ENCODE assay signal across 8 cellular contexts in the genomic region with DNA sequence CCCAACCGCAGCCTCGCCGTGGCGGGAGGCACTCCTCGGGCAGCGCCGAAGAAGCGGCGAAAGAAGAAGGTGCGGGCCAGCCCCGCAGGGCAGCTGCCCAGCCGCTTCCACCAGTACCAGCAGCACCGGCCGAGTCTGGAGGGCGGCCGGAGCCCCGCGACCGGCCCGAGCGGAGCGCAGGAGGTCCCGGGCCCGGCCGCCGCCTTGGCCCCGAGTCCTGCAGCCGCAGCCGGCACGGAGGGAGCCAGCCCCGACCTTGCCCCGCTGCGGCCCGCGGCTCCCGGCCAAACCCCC. TPM values are rescaled to one million over a fixed set of nuclear protein-coding genes. Genes with fewer than 3 reads are reported as not detected.
DNase-seq lines count a peak whose midpoint lies in the region; ATAC-seq and TF ChIP-seq lines count a peak whose summit lies in the region.

No MANE protein-coding gene starts in this region.

- peaks cover 19 to 45% (median 41%) of the 10 kb centered on the region in 4 donors for H3K4me1 Mint-ChIP-seq in naive thymus-derived CD8-positive, alpha-beta T cell

- no peak for TF ChIP-seq CTCF in dorsolateral prefrontal cortex (IDR thresholded peaks at IDR 0.05 in 54 of 56, conservative IDR thresholded peaks at IDR 0.05 in 2 of 56; ENCODE audit: low read depth in 1 of 56, partially characterized antibody in 56 of 56)

- peak; percentile 6 for ATAC-seq in GM21619 (IDR thresholded peaks at IDR 0.05; ENCODE audit: unreplicated experiment)
- ATAC-seq in naive thymus-derived CD8-positive, alpha-beta T cell = peak in 1 of 2 donors; percentile 2

- peaks cover 10 to 38% (median 24%) of the 10 kb centered on the region in 10 experiments; a peak in 19 of 20 replicates for H3K4me1 ChIP-seq in BLaER1 treated with 17β-estradiol and CSF1 and Interleukin-3, amounts not matched to agents 10 nM and 100 nM

- H3K9me3 ChIP-seq in BLaER1 treated with 17β-estradiol and CSF1 and Interleukin-3, amounts not matched to agents 10 nM and 100 nM (replicated peaks in 1 of 11) = no peaks in the 10 kb centered on the region

- POLR2A ChIA-PET in naive thymus-derived CD8-positive, alpha-beta T cell (lab: Charles Lee) = interaction anchor here (0.6 to 6.0 kb wide), 22 partner anchors 9 to 1673 kb away, joined by 3 to 105 read pairs (median 6); a partner anchor contains a TSS

- peaks cover 17 to 43% (median 36%) of the 10 kb centered on the region in 3 donors for H3K36me3 Mint-ChIP-seq in naive thymus-derived CD8-positive, alpha-beta T cell

- peaks cover 15 to 39% (median 34%) of the 10 kb centered on the region in 11 experiments for H3K36me3 ChIP-seq in BLaER1 treated with 17β-estradiol and CSF1 and Interleukin-3, amounts not matched to agents 10 nM and 100 nM

- no peaks in the 10 kb centered on the region for H3K27me3 Mint-ChIP-seq in naive thymus-derived CD8-positive, alpha-beta T cell

- peak overlapping the region; percentile 82 to 96 (median 89) for H3K4me3 ChIP-seq in BLaER1 treated with 17β-estradiol and CSF1 and Interleukin-3, amounts not matched to agents 10 nM and 100 nM
- H3K4me3 ChIP-seq in dorsolateral prefrontal cortex = peak overlapping the region; percentile 47 to 100 (median 96)

- H3K27ac ChIP-seq in BLaER1 treated with 17β-estradiol and CSF1 and Interleukin-3, amounts not matched to agents 10 nM and 100 nM = peak overlapping the region; percentile 92 to 99 (median 99)
- peak overlapping the region; percentile 90 to 100 (median 100) for H3K27ac ChIP-seq in dorsolateral prefrontal cortex

- H3K9ac ChIP-seq in BLaER1 treated with 17β-estradiol and CSF1 and Interleukin-3, amounts not matched to agents 10 nM and 100 nM = peak overlapping the region; percentile 96 to 100 (median 99)

- no peaks in the 10 kb centered on the region for H3K27me3 ChIP-seq in BLaER1 treated with 17β-estradiol and CSF1 and Interleukin-3, amounts not matched to agents 10 nM and 100 nM
- H3K27me3 ChIP-seq in dorsolateral prefrontal cortex = no peaks in the 10 kb centered on the region

- peak overlapping the region; percentile 94 to 100 (median 98) for H3K27ac Mint-ChIP-seq in naive thymus-derived CD8-positive, alpha-beta T cell

- H3K4me2 ChIP-seq in BLaER1 treated with 17β-estradiol and CSF1 and Interleukin-3, amounts not matched to agents 10 nM and 100 nM = peak overlapping the region in 7 of 11 experiments; percentile 15 to 61 (median 46); a peak in 8 of 22 replicates

- intact Hi-C loops in dorsolateral prefrontal cortex (cut with DNase I) = loop anchor here (2.0 to 5.0 kb wide), 7 partner anchors 36 to 1379 kb away; a partner anchor contains a TSS

- H4K20me1 ChIP-seq in BLaER1 treated with 17β-estradiol and CSF1 and Interleukin-3, amounts not matched to agents 10 nM and 100 nM = peaks cover 40 to 45% (median 44%) of the 10 kb centered on the region in 11 experiments

- no peaks in the 10 kb centered on the region for H3K9me3 Mint-ChIP-seq in naive thymus-derived CD8-positive, alpha-beta T cell

- peak overlapping the region; percentile 88 to 99 (median 98) for H3K4me3 Mint-ChIP-seq in naive thymus-derived CD8-positive, alpha-beta T cell

- DNase-seq in NCI-H774 (lab: John Stamatoyannopoulos, UW) (peak; percentile 58), dorsolateral prefrontal cortex (no peak), HPDE6-E6E7 (ENCODE audit: extremely low spot score) (no peak)
- peak in 2 of 10 donors; percentile 30 to 56 for DNase-seq in naive thymus-derived CD8-positive, alpha-beta T cell
- no peak for DNase-seq in stimulated activated CD4-positive, alpha-beta T cell treated with anti-CD3 and anti-CD28 coated beads, Interleukin-4, amount 100 ng/mL, for 1 hour
- no peak for DNase-seq in stimulated activated naive CD4-positive, alpha-beta T cell (lab: John Stamatoyannopoulos, UW)

RNA-seq across cellular contexts. Expression of a gene that starts 0.5 kb away (rescaled TPM):
- total RNA-seq in dorsolateral prefrontal cortex = 100 to 1,000 TPM; 135 to 273 (median 176) TPM
- total RNA-seq in naive thymus-derived CD8-positive, alpha-beta T cell = 100 to 1,000 TPM; 645 to 699 TPM
- 100 to 1,000 TPM; 561 to 737 (median 604) TPM for polyA plus RNA-seq in naive thymus-derived CD8-positive, alpha-beta T cell

RNA-seq across cellular contexts. Expression of a gene that starts 36.8 kb away (rescaled TPM):
- 10 to 100 TPM in 100 of 120 experiments, 1 to 10 TPM in 20; 5.9 to 23.4 (median 13.3) TPM for total RNA-seq in dorsolateral prefrontal cortex
- not detected for total RNA-seq in naive thymus-derived CD8-positive, alpha-beta T cell
- polyA plus RNA-seq in naive thymus-derived CD8-positive, alpha-beta T cell = under 1 TPM in 2 of 3 donors, not detected in 1; 0.05 to 0.20 TPM

Comparison
In these comparisons a context has a peak if more than half of its experiments do, and no peak if none do; other contexts are left out.
1. RNA of a gene that starts 36.8 kb away (total RNA-seq): 5.9 to 23.4 TPM in dorsolateral prefrontal cortex; not detected in naive thymus-derived CD8-positive, alpha-beta T cell; every median in the first group is over 4 times any median in the second.